ENCODE assay signal across 8 cellular contexts in the genomic region with DNA sequence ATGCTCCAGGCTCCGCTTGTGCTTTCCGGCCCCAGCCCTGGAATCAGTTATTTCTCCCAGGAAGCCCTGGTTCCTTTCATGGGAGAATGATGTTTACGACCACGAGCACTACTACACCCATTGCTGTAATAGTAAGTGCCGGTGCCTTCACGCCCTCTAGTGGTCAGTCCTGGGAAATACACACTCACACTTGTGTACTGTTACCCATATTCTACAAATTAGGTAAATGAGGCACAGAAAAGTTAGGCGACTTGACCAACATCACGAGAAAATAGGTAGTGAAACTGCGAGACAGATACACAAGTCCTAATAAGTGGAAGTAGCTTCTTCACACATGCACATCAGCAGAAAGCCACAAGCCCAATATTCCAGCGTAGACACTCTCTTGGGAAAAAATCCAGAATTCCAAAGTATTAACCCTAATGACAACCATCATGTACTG. TPM values are rescaled to one million over a fixed set of nuclear protein-coding genes. Genes with fewer than 3 reads are reported as not detected.
DNase-seq lines count a peak whose midpoint lies in the region; ATAC-seq, FAIRE-seq and TF ChIP-seq lines count a peak whose summit lies in the region.

No MANE protein-coding gene starts in this region.

- no peaks in the 10 kb centered on the region for H3K23me2 ChIP-seq in H1 (ENCODE audit: low read depth, low read length)

- no peaks in the 10 kb centered on the region for H3K27me3 ChIP-seq in H1 (replicated peaks in 1 of 4; ENCODE audit: control insufficient read depth in 3 of 4, extremely low read depth in 1 of 4, insufficient read depth in 3 of 4, low read length in 3 of 4)

- H3K23ac ChIP-seq in H1 (ENCODE audit: insufficient read length) = no peak overlapping the region

- peaks cover 20 to 33% of the 10 kb centered on the region in 2 experiments for H3K9me3 ChIP-seq in H1 (ENCODE audit: insufficient read depth in 2 of 2, low read depth in 1 of 2, low read length in 1 of 2)

- no peak overlapping the region for H3K56ac ChIP-seq in H1 (replicated peaks; ENCODE audit: insufficient read length, low read depth, low read length)

- peak; percentile 66 for ATAC-seq in HG03439 (IDR thresholded peaks at IDR 0.05; ENCODE audit: unreplicated experiment)
- no peak for ATAC-seq in GM19328 (IDR thresholded peaks at IDR 0.05; ENCODE audit: unreplicated experiment)

- no peak overlapping the region for H3K4ac ChIP-seq in H1 (replicated peaks; ENCODE audit: insufficient read length, low read depth, low read length)

- H3K79me2 ChIP-seq in H1 (ENCODE audit: control insufficient read depth in 1 of 2, insufficient read depth in 2 of 2, low read length in 2 of 2) = no peaks in the 10 kb centered on the region

- H3K4me1 ChIP-seq in H1 (replicated peaks in 1 of 4; ENCODE audit: control insufficient read depth in 3 of 4, insufficient read depth in 4 of 4, low read length in 3 of 4) = no peaks in the 10 kb centered on the region

- H3K79me1 ChIP-seq in H1 (ENCODE audit: low read depth, low read length) = no peaks in the 10 kb centered on the region

- TF ChIP-seq POLR2A in H1 (IDR thresholded peaks at IDR 0.05; ENCODE audit: control extremely low read depth in 1 of 2, low read depth in 2 of 2, low read length in 2 of 2) = no peak

- no peak overlapping the region for H2BK15ac ChIP-seq in H1 (ENCODE audit: low read length)

- no peaks in the 10 kb centered on the region for H3K36me3 ChIP-seq in H1 (ENCODE audit: control insufficient read depth in 2 of 4, insufficient read depth in 4 of 4, low read length in 3 of 4)

- peak; percentile 52 to 92 (median 72) for TF ChIP-seq CTCF in H1 (IDR thresholded peaks at IDR 0.05; ENCODE audit: control extremely low read depth in 1 of 3, insufficient read depth in 1 of 3, low read depth in 1 of 3, low read length in 3 of 3)

- peak; percentile 77 for FAIRE-seq in H1 (lab: Jason Lieb, UNC)

- 35% methylated on average over 10 of the region's 10 CpGs; no CpG with 5 or more reads in 1 of the 2 experiments for WGBS in H1 (ENCODE audit: extremely low coverage in 1 of 2, insufficient coverage in 1 of 2, insufficient read length in 1 of 2, insufficient replicate concordance in 2 of 2, low coverage in 1 of 2, low lambda C conversion rate in 2 of 2, missing lambda C conversion rate in 1 of 2), 2 experiments

- peak; percentile 43 to 60 for TF ChIP-seq RAD21 in H1 (IDR thresholded peaks at IDR 0.05 in 1 of 2, conservative IDR thresholded peaks at IDR 0.05 in 1 of 2; ENCODE audit: low read depth in 2 of 2, low read length in 2 of 2)

- no peak overlapping the region for H2BK5ac ChIP-seq in H1 (ENCODE audit: low read depth, low read length)

- H4K5ac ChIP-seq in H1 (ENCODE audit: insufficient read length, low read depth, low read length) = no peak overlapping the region

- H3K14ac ChIP-seq in H1 (ENCODE audit: insufficient read length) = no peak overlapping the region

- peaks cover 0 to 1% of the 10 kb centered on the region in 2 experiments for H4K20me1 ChIP-seq in H1 (replicated peaks in 1 of 2; ENCODE audit: control insufficient read depth in 1 of 2, insufficient read depth in 2 of 2, low read length in 2 of 2)

- DNase-seq in DMS 273 treated with DMSO at 0.1 percent for 48 hours (lab: John Stamatoyannopoulos, UW) (peak; percentile 14), NOMO-1 treated with DMSO at 0.1 percent for 48 hours (lab: John Stamatoyannopoulos, UW; ENCODE audit: unreplicated experiment) (peak; percentile 87), H1 (ENCODE audit: low read depth in 1 of 2, low spot score in 2 of 2) (peak in 1 of 2 experiments; percentile 76), midbrain (lab: John Stamatoyannopoulos, UW) (peak; percentile 58)
- peak; percentile 41 to 44 for DNase-seq in activated CD8-positive, alpha-beta memory T cell treated with anti-CD3 and anti-CD28 coated beads for 1 hour (ENCODE audit: extremely low read depth in 1 of 2, low read depth in 1 of 2)
- peak; percentile 46 to 66 for DNase-seq in stimulated activated CD8-positive, alpha-beta memory T cell treated with anti-CD3 and anti-CD28 coated beads, Interleukin-4, amount 100 ng/mL, for 4 hours (ENCODE audit: low read depth in 2 of 2, low spot score in 1 of 2)

- no peak overlapping the region for H3K18ac ChIP-seq in H1 (ENCODE audit: extremely low read depth, low read length)

- no peak overlapping the region for H2AFZ ChIP-seq in H1 (ENCODE audit: low read length)

- no peak overlapping the region for H2BK20ac ChIP-seq in H1 (ENCODE audit: low read length)

- H3K9ac ChIP-seq in H1 (replicated peaks in 1 of 4; ENCODE audit: extremely low read depth in 1 of 4, low read depth in 3 of 4, low read length in 3 of 4) = no peak overlapping the region

- no peak overlapping the region for H3K4me2 ChIP-seq in H1 (ENCODE audit: insufficient read depth in 1 of 2, low read depth in 2 of 2, low read length in 2 of 2)

- H3K27ac ChIP-seq in H1 (ENCODE audit: low read depth, low read length) = no peak overlapping the region

- no peak overlapping the region for H2BK120ac ChIP-seq in H1 (replicated peaks; ENCODE audit: low read depth, low read length)

- no peak overlapping the region for H2BK12ac ChIP-seq in H1 (ENCODE audit: low read depth, low read length)

- H4K91ac ChIP-seq in H1 (replicated peaks; ENCODE audit: insufficient read length, low read length) = no peak overlapping the region

- POLR2A ChIA-PET in H1 (lab: Charles Lee; ENCODE audit: partially characterized antibody) = no interaction called here

- H3K4me3 ChIP-seq in H1 (ENCODE audit: extremely low read depth in 1 of 4, insufficient read depth in 2 of 4, low read depth in 3 of 4, low read length in 4 of 4) = no peak overlapping the region

- no peak overlapping the region for H2AK5ac ChIP-seq in H1 (ENCODE audit: low read depth, low read length)

- CTCF ChIA-PET in H1 (lab: Charles Lee; ENCODE audit: partially characterized antibody) = interaction anchor here (0.7 to 2.2 kb wide), 13 partner anchors 9 to 204 kb away, joined by 3 to 7 read pairs (median 4); no protein-coding TSS in a partner anchor

- no peak overlapping the region for H4K8ac ChIP-seq in H1 (ENCODE audit: extremely low read depth, insufficient read depth, low read length)

- no peak for TF ChIP-seq EP300 in H1 (IDR thresholded peaks at IDR 0.05; ENCODE audit: borderline replicate concordance in 1 of 2, low read depth in 2 of 2, low read length in 2 of 2)

TF ChIP-seq in H1, 55 proteins besides CTCF, POLR2A, EP300 and RAD21:
- no peak for TF ChIP-seq RNF2 (IDR thresholded peaks at IDR 0.05; ENCODE audit: borderline replicate concordance, low read depth, low read length, missing control alignments, poor library complexity, severe bottlenecking)
- TF ChIP-seq, protein P1, sequence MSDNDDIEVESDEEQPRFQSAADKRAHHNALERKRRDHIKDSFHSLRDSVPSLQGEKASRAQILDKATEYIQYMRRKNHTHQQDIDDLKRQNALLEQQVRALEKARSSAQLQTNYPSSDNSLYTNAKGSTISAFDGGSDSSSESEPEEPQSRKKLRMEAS (IDR thresholded peaks at IDR 0.05) = no peak

RNA-seq across cellular contexts. Expression of gene CEACAM21, which starts 21.7 kb away (rescaled TPM):
- total RNA-seq in H1 (2021; fragmentation: NEBNext Ultra II Directional; extraction: Animal tissue kit (Norgen Biotek cat#: 25700)) = not detected in 2 replicates
- 0.06 TPM in 1 of 2 replicates, not detected in the other for polyA plus RNA-seq in H1 (2011; rRNA removed)
- polyA plus RNA-seq in H1 (2011; cell fraction: cytosol; rRNA removed) = not detected
- polyA plus RNA-seq in H1 (2011; cell fraction: nucleus; rRNA removed) = not detected
- polyA plus RNA-seq in H1 (2012, experiment 1 of 2) = 0.20 to 0.36 TPM in 2 of 4 replicates, not detected in the others
- not detected for polyA plus RNA-seq in H1 (2012, experiment 2 of 2)
- 0.12 TPM for polyA plus RNA-seq in H1 (2013, experiment 1 of 2)
- 0.11 TPM for polyA plus RNA-seq in H1 (2013, experiment 2 of 2)
- not detected in 2 replicates for polyA minus RNA-seq in H1 (2011; rRNA and poly(A)+ RNA removed)
- not detected for polyA minus RNA-seq in H1 (2011; cell fraction: cytosol; rRNA and poly(A)+ RNA removed)
- polyA minus RNA-seq in H1 (2011; cell fraction: nucleus; rRNA and poly(A)+ RNA removed) = not detected

RNA-seq across cellular contexts. Expression of gene CEACAM4, which starts 29.3 kb away (rescaled TPM):
- not detected in 2 replicates for total RNA-seq in H1 (2021; fragmentation: NEBNext Ultra II Directional; extraction: Animal tissue kit (Norgen Biotek cat#: 25700))
- not detected in 2 replicates for polyA plus RNA-seq in H1 (2011; rRNA removed)
- polyA plus RNA-seq in H1 (2011; cell fraction: cytosol; rRNA removed) = not detected
- not detected for polyA plus RNA-seq in H1 (2011; cell fraction: nucleus; rRNA removed)
- not detected in 4 replicates for polyA plus RNA-seq in H1 (2012, experiment 1 of 2)
- not detected for polyA plus RNA-seq in H1 (2012, experiment 2 of 2)
- not detected for polyA plus RNA-seq in H1 (2013, experiment 1 of 2)
- polyA plus RNA-seq in H1 (2013, experiment 2 of 2) = not detected
- polyA minus RNA-seq in H1 (2011; rRNA and poly(A)+ RNA removed) = not detected in 2 replicates
- polyA minus RNA-seq in H1 (2011; cell fraction: cytosol; rRNA and poly(A)+ RNA removed) = not detected
- polyA minus RNA-seq in H1 (2011; cell fraction: nucleus; rRNA and poly(A)+ RNA removed) = not detected
